Comparison of ENCODE assay signal across 12 cellular contexts in the genomic region with DNA sequence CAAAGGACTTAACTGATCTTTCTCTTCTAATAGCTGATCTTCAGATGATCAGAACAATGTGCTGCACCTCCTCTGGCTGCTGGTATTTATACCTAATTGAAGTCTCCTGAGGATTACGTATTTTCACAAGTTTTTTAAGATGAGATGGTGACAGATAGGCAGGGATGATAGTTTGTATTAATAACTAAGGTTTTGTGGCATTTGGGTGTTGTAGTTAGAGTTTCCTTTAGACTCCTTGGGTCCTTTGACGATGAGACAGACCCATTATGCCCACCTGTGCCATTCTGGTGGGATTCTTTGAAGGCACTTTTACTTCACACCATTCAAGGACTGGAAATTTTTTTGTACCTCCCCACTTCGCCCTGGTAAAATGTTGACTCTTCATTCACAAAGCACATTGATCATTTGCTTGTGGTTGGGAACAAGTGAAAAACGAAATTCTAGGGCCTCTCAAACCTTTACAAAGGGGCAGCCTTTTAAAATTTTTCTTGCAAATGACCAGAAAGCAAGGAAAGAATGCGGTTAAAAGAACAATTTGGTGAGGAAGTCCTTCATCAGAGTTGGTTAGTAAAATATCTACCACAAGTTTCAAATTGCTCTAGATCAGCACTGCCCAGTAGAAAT. TPM values are rescaled to one million over a fixed set of nuclear protein-coding genes. Genes with fewer than 3 reads are reported as not detected.
DNase-seq lines count a peak whose midpoint lies in the region; ATAC-seq and TF ChIP-seq lines count a peak whose summit lies in the region.
"Had no signal": no experiment of that assay in that cellular context is flagged by ENCODE, and none has a peak within 500 bp of the region (broad histone marks: within the 10 kb centered on the region; RNA-seq: fewer than 3 reads in every experiment).

A gene (minus strand): TSS at position 60 of the 624 bp plus-strand sequence. CDS start 125 bp downstream, outside the sequence.

- no peaks in the 10 kb centered on the region for H3K27me3 Mint-ChIP-seq in activated CD4-positive, alpha-beta T cell treated with anti-CD3 and anti-CD28 coated beads for 36 hours

- peaks cover 3% of the 10 kb centered on the region for H3K36me3 Mint-ChIP-seq in activated CD4-positive, alpha-beta T cell treated with anti-CD3 and anti-CD28 coated beads for 36 hours (ENCODE audit: low read depth)

- no peak within 1 kb of the TSS for H3K4me3 ChIP-seq in mucosa of descending colon
- no peak within 1 kb of the TSS for H3K4me3 ChIP-seq in MG63

- H3K27ac Mint-ChIP-seq in activated CD4-positive, alpha-beta T cell treated with anti-CD3 and anti-CD28 coated beads for 36 hours, result peak within 1 kb of the TSS; percentile 47

- no peak for DNase-seq in activated CD4-positive, alpha-beta T cell treated with anti-CD3 and anti-CD28 coated beads for 36 hours
- DNase-seq in activated CD4-positive, alpha-beta T cell treated with anti-CD3 and anti-CD28 coated beads for 48 hours, result no peak
- DNase-seq in mucosa of descending colon, result no peak
- no peak for DNase-seq in MG63
- DNase-seq in kidney glomerular epithelial cell (lab: John Stamatoyannopoulos, UW), result no peak
- DNase-seq: 8988T, left colon, NCI-H526 treated with DMSO at 0.1 percent for 48 hours had no signal

- H3K9me3 Mint-ChIP-seq in activated CD4-positive, alpha-beta T cell treated with anti-CD3 and anti-CD28 coated beads for 36 hours (ENCODE audit: low read depth), result no peaks in the 10 kb centered on the region

- CTCF ChIA-PET in activated CD4-positive, alpha-beta T cell treated with anti-CD3 and anti-CD28 coated beads for 36 hours (lab: Charles Lee), result interaction anchor here (0.7 to 5.2 kb wide), 9 partner anchors 10 to 732 kb away, joined by 3 to 51 read pairs (median 11); no protein-coding TSS in a partner anchor

- H3K27me3 ChIP-seq in MG63, result no peaks in the 10 kb centered on the region; the same call in 1 of the 2 replicates

- no peak for TF ChIP-seq CTCF in mucosa of descending colon (IDR thresholded peaks at IDR 0.05)

- no peaks in the 10 kb centered on the region for H3K4me1 ChIP-seq in mucosa of descending colon (ENCODE audit: low read depth)

- H3K36me3 ChIP-seq in mucosa of descending colon (ENCODE audit: low read depth), result no peaks in the 10 kb centered on the region
- no peaks in the 10 kb centered on the region for H3K36me3 ChIP-seq in MG63

- intact Hi-C loops in activated CD4-positive, alpha-beta T cell treated with anti-CD3 and anti-CD28 coated beads for 36 hours (cut with DNase I, micrococcal nuclease), result loop anchor here (2.0 to 10.0 kb wide), 3 partner anchors 38 to 805 kb away; no protein-coding TSS in a partner anchor
- intact Hi-C loops in mucosa of descending colon (cut with DNase I, micrococcal nuclease), result no loop called here

- H3K9me3 ChIP-seq in mucosa of descending colon (no peaks in the 10 kb centered on the region), MG63 (no peaks in the 10 kb centered on the region)

- POLR2A ChIA-PET in activated CD4-positive, alpha-beta T cell treated with anti-CD3 and anti-CD28 coated beads for 36 hours (lab: Charles Lee), result no interaction called here

- peaks cover 24% of the 10 kb centered on the region for H3K4me1 Mint-ChIP-seq in activated CD4-positive, alpha-beta T cell treated with anti-CD3 and anti-CD28 coated beads for 36 hours

- peak within 1 kb of the TSS; percentile 67 for H3K4me3 Mint-ChIP-seq in activated CD4-positive, alpha-beta T cell treated with anti-CD3 and anti-CD28 coated beads for 36 hours

- ATAC-seq in activated CD4-positive, alpha-beta T cell treated with anti-CD3 and anti-CD28 coated beads for 36 hours, result peak; percentile 28
- peak; percentile 45 for ATAC-seq in GM21576 (IDR thresholded peaks at IDR 0.05; ENCODE audit: unreplicated experiment)
- peak; percentile 42 for ATAC-seq in HG03571 (IDR thresholded peaks at IDR 0.05; ENCODE audit: unreplicated experiment)
- ATAC-seq in mucosa of descending colon, result peak; percentile 44
- no peak for ATAC-seq in HG03108 (IDR thresholded peaks at IDR 0.05; ENCODE audit: unreplicated experiment)
- ATAC-seq: left colon had no signal

RNA-seq across cellular contexts. Expression of the gene that starts here (rescaled TPM):
- total RNA-seq in activated CD4-positive, alpha-beta T cell treated with anti-CD3 and anti-CD28 coated beads for 36 hours, result 100 to 1,000 TPM; 193 to 225 TPM
- not detected for total RNA-seq in mucosa of descending colon
- total RNA-seq in MG63 (2014; rRNA removed; shearing (Covaris generic); ENCODE audit: low replicate concordance), result not detected in 2 replicates
- total RNA-seq: left colon, subcutaneous adipose tissue had no signal

Comparison
In these comparisons a context has a peak if more than half of its experiments do, and no peak if none do; other contexts are left out.
1. RNA of the gene that starts here (total RNA-seq): 193 to 225 TPM in activated CD4-positive, alpha-beta T cell treated with anti-CD3 and anti-CD28 coated beads for 36 hours; not detected in mucosa of descending colon and not detected in MG63; every median in the first group is over 100 times any median in the second.
2. Peak in ATAC-seq in mucosa of descending colon; RNA of the gene not detected or under 1 TPM.
3. intact Hi-C loops: an anchor here in activated CD4-positive, alpha-beta T cell treated with anti-CD3 and anti-CD28 coated beads for 36 hours (2.0 to 10.0 kb wide); none called in mucosa of descending colon.